34 cellular contexts compared by ENCODE assay signal in genomic region chr16:84268231-84268630, GRCh38. TPM values are rescaled to one million over a fixed set of nuclear protein-coding genes. Genes with fewer than 3 reads are reported as not detected.
"Had no signal": no experiment of that assay in that cellular context is flagged by ENCODE, and none has a peak within 500 bp of the region (broad histone marks: within the 10 kb centered on the region; RNA-seq: fewer than 3 reads in every experiment).

No MANE protein-coding gene starts in this region.

- H3K36me3 ChIP-seq: adrenal gland, breast epithelium, SJCRH30 had no signal

- H3K27me3 ChIP-seq: adrenal gland, breast epithelium, SJCRH30 had no signal

- ATAC-seq: activated CD4-positive, alpha-beta T cell treated with anti-CD3 and anti-CD28 coated beads for 36 hours; activated CD4-positive, CD25-positive, alpha-beta regulatory T cell treated with anti-CD3 and anti-CD28 coated beads, Interleukin-2, amount 50 U/mL, for 24 hours; activated CD8-positive, alpha-beta T cell treated with anti-CD3 and anti-CD28 coated beads, Interleukin-2, amount 10 ng/mL, durations not matched to agents 7 days and 5 days; activated naive CD4-positive, alpha-beta T cell treated with anti-CD3 and anti-CD28 coated beads, Interleukin-2, amount 50 U/mL, for 72 hours; body of pancreas; Panc1 had no signal

- H3K27ac ChIP-seq: adrenal gland, body of pancreas, breast epithelium, SJCRH30, SK-N-MC had no signal

- DNase-seq: activated CD4-positive, alpha-beta T cell treated with anti-CD3 and anti-CD28 coated beads for 36 hours; activated CD4-positive, alpha-beta T cell treated with anti-CD3 and anti-CD28 coated beads, Interleukin-2, amount 10 ng/mL, durations not matched to agents 7 days and 5 days; activated CD4-positive, alpha-beta T cell treated with anti-CD3 and anti-CD28 coated beads, Interleukin-2, amount 50 U/mL, for 48 hours; activated CD8-positive, alpha-beta T cell treated with anti-CD3 and anti-CD28 coated beads, Interleukin-2, amount 10 ng/mL, durations not matched to agents 7 days and 5 days; activated gamma-delta T cell; activated naive CD4-positive, alpha-beta T cell treated with Interleukin-2 at 50 U/mL for 16 hours; activated T-cell treated with anti-CD3 and anti-CD28 coated beads, Interleukin-2, amount 50 U/mL, for 24 hours; adrenal gland; body of pancreas; caudate nucleus; Karpas-422; KBM-7; NCI-H1105; NCI-H1417 treated with DMSO at 0.1 percent for 48 hours; NCI-H1930; NCI-H2081 treated with DMSO at 0.1 percent for 48 hours; NCI-H226; NCI-H446 treated with DMSO at 0.1 percent for 48 hours; NCI-H526 treated with DMSO at 0.1 percent for 48 hours; NCI-H774; SHP77; T1000 had no signal

- H3K9me3 ChIP-seq: adrenal gland, body of pancreas, breast epithelium, SJCRH30 had no signal

- H3K4me1 ChIP-seq: adrenal gland, body of pancreas, breast epithelium, SJCRH30 had no signal

- H3K4me3 ChIP-seq: adrenal gland, body of pancreas, breast epithelium, SJCRH30, SK-N-MC had no signal

RNA-seq across cellular contexts. Expression of gene WFDC1, which starts 26.4 kb away (rescaled TPM):
- total RNA-seq: activated CD4-positive, alpha-beta T cell treated with anti-CD3 and anti-CD28 coated beads for 36 hours; activated CD4-positive, alpha-beta T cell treated with anti-CD3 and anti-CD28 coated beads, Interleukin-2, amount 10 ng/mL, durations not matched to agents 7 days and 5 days; activated CD8-positive, alpha-beta T cell treated with anti-CD3 and anti-CD28 coated beads, Interleukin-2, amount 10 ng/mL, durations not matched to agents 7 days and 5 days; activated naive CD4-positive, alpha-beta T cell treated with anti-CD3 and anti-CD28 coated beads, Interleukin-2, amount 50 U/mL, for 72 hours; activated T-helper 2 cell treated with anti-CD3 and anti-CD28 coated beads, Interferon-gamma antibody, Interleukin-2, Interleukin-4, amounts not matched to agents 10 μg/mL and 5 μg/mL and 100 μg/mL, durations not matched to agents 14 hours and 24 hours and 36 hours; MCF 10A; RPMI7951; T-helper 1 cell treated with Interleukin-12 subunit alpha and Interleukin-12 subunit beta and Interleukin-4 antibody, amounts not matched to agents 30 ng/mL and 1 ng/mL, for 36 hours; T-helper 2 cell treated with Interferon-gamma antibody and Interleukin-4, amounts not matched to agents 100 ng/mL and 5 ng/mL, for 36 hours had no signal

RNA-seq across cellular contexts. Expression of gene KCNG4, which starts 28.4 kb away (rescaled TPM):
- total RNA-seq: activated CD4-positive, alpha-beta T cell treated with anti-CD3 and anti-CD28 coated beads for 36 hours; activated CD4-positive, alpha-beta T cell treated with anti-CD3 and anti-CD28 coated beads, Interleukin-2, amount 10 ng/mL, durations not matched to agents 7 days and 5 days; activated CD8-positive, alpha-beta T cell treated with anti-CD3 and anti-CD28 coated beads, Interleukin-2, amount 10 ng/mL, durations not matched to agents 7 days and 5 days; activated naive CD4-positive, alpha-beta T cell treated with anti-CD3 and anti-CD28 coated beads, Interleukin-2, amount 50 U/mL, for 72 hours; activated T-helper 2 cell treated with anti-CD3 and anti-CD28 coated beads, Interferon-gamma antibody, Interleukin-2, Interleukin-4, amounts not matched to agents 10 μg/mL and 5 μg/mL and 100 μg/mL, durations not matched to agents 14 hours and 24 hours and 36 hours; astrocyte; body of pancreas; breast epithelium; MCF 10A; RPMI7951; T-helper 1 cell treated with Interleukin-12 subunit alpha and Interleukin-12 subunit beta and Interleukin-4 antibody, amounts not matched to agents 30 ng/mL and 1 ng/mL, for 36 hours; T-helper 2 cell treated with Interferon-gamma antibody and Interleukin-4, amounts not matched to agents 100 ng/mL and 5 ng/mL, for 36 hours had no signal
